In genomic region chr20:34956041-34956458, GRCh38 we compare ENCODE assay signal across 8 cellular contexts. TPM values are rescaled to one million over a fixed set of nuclear protein-coding genes. Genes with fewer than 3 reads are reported as not detected.
DNase-seq lines count a peak whose midpoint lies in the region; ATAC-seq and TF ChIP-seq lines count a peak whose summit lies in the region.

No MANE protein-coding gene starts in this region.

- H3K27ac Mint-ChIP-seq in CD14-positive monocyte = peak overlapping the region; percentile 96 to 99 (median 97)
- H3K27ac Mint-ChIP-seq in effector memory CD8-positive, alpha-beta T cell = peak overlapping the region; percentile 93 to 98
- H3K27ac Mint-ChIP-seq in neural progenitor cell = peak overlapping the region; percentile 99

- H3K36me3 Mint-ChIP-seq in CD14-positive monocyte (peaks cover 0 to 3% of the 10 kb centered on the region in 2 donors), neural progenitor cell (no peaks in the 10 kb centered on the region)
- H3K36me3 Mint-ChIP-seq in effector memory CD8-positive, alpha-beta T cell (ENCODE audit: insufficient read depth) = peaks cover 3% of the 10 kb centered on the region

- no peaks in the 10 kb centered on the region for H3K9me3 ChIP-seq in neural progenitor cell (ENCODE audit: low read depth)

- peaks cover 13% of the 10 kb centered on the region for H3K4me1 ChIP-seq in neural progenitor cell

- intact Hi-C loops in CD14-positive monocyte (cut with micrococcal nuclease) = loop anchor here in 1 of 2 donors (5.0 to 10.0 kb wide), 3 partner anchors 64 to 139 kb away; partner anchors contain the start of genes NCOA6 and TRPC4AP

- H3K27ac ChIP-seq in neural progenitor cell = no peak overlapping the region

- peaks cover 20% of the 10 kb centered on the region for H3F3A ChIP-seq in neural progenitor cell (ENCODE audit: low read depth)

- H3K27me3 ChIP-seq in neural progenitor cell = no peaks in the 10 kb centered on the region

- H3K36me3 ChIP-seq in neural progenitor cell = no peaks in the 10 kb centered on the region

- H3K4me3 ChIP-seq in NB4 (ENCODE audit: low read depth, low read length) = peak overlapping the region; percentile 58
- H3K4me3 ChIP-seq in neural progenitor cell = peak overlapping the region; percentile 62

- H3K4me2 ChIP-seq in neural progenitor cell = peak overlapping the region; percentile 86

- no peak for DNase-seq in CD14-positive monocyte (ENCODE audit: low spot score)
- no peak for DNase-seq in NB4 (ENCODE audit: low read depth)
- no peak for DNase-seq in effector memory CD8-positive, alpha-beta T cell
- no peak for DNase-seq in neural progenitor cell (ENCODE audit: low spot score)
- no peak for DNase-seq in kidney tubule cell (ENCODE audit: low spot score)
- no peak for DNase-seq in amygdala (lab: John Stamatoyannopoulos, UW)
- no peak for DNase-seq in hepatic stellate cell (ENCODE audit: low spot score)
- DNase-seq in LoVo (ENCODE audit: low spot score) = no peak

- H3K27me3 Mint-ChIP-seq in CD14-positive monocyte (ENCODE audit: low read depth in 3 of 3) = peaks cover 0 to 3% (median 0%) of the 10 kb centered on the region in 3 donors
- H3K27me3 Mint-ChIP-seq in effector memory CD8-positive, alpha-beta T cell = no peaks in the 10 kb centered on the region
- H3K27me3 Mint-ChIP-seq in neural progenitor cell (ENCODE audit: insufficient read depth, low read depth) = peaks cover 4% of the 10 kb centered on the region

- peaks cover 0 to 3% (median 0%) of the 10 kb centered on the region in 7 donors for H3K9me3 Mint-ChIP-seq in CD14-positive monocyte
- no peaks in the 10 kb centered on the region for H3K9me3 Mint-ChIP-seq in effector memory CD8-positive, alpha-beta T cell
- no peaks in the 10 kb centered on the region for H3K9me3 Mint-ChIP-seq in neural progenitor cell

- peaks cover 11% of the 10 kb centered on the region for H3K79me2 ChIP-seq in neural progenitor cell (ENCODE audit: low read depth)

- H4K20me1 ChIP-seq in neural progenitor cell (ENCODE audit: low read depth) = no peaks in the 10 kb centered on the region

- H3K9ac ChIP-seq in neural progenitor cell = no peak overlapping the region

- no peak for ATAC-seq in effector memory CD8-positive, alpha-beta T cell (replicated peaks)

- H2AFZ ChIP-seq in neural progenitor cell (replicated peaks) = peak overlapping the region; percentile 51

- H3K4me3 Mint-ChIP-seq in CD14-positive monocyte = peak overlapping the region; percentile 97 to 99
- peak overlapping the region; percentile 94 to 99 for H3K4me3 Mint-ChIP-seq in effector memory CD8-positive, alpha-beta T cell
- H3K4me3 Mint-ChIP-seq in neural progenitor cell = peak overlapping the region; percentile 95

- TF ChIP-seq POLR2A in NB4 (IDR thresholded peaks at IDR 0.05; ENCODE audit: extremely low read depth, insufficient read length) = no peak

- TF ChIP-seq CTCF in CD14-positive monocyte (IDR thresholded peaks at IDR 0.05) (peak; percentile 50), NB4 (IDR thresholded peaks at IDR 0.05; ENCODE audit: low read depth, low read length) (no peak), neural progenitor cell (IDR thresholded peaks at IDR 0.05) (no peak)

- peaks cover 21% of the 10 kb centered on the region for H3K4me1 Mint-ChIP-seq in CD14-positive monocyte
- H3K4me1 Mint-ChIP-seq in effector memory CD8-positive, alpha-beta T cell (ENCODE audit: low read depth in 2 of 2) = peaks cover 19 to 20% of the 10 kb centered on the region in 2 donors
- H3K4me1 Mint-ChIP-seq in neural progenitor cell = peaks cover 49% of the 10 kb centered on the region

RNA-seq across cellular contexts. Expression of gene MYH7B, which starts 0.4 kb away (rescaled TPM):
- not detected for polyA plus RNA-seq in CD14-positive monocyte
- 0.03 TPM in 1 of 2 replicates, not detected in the other for total RNA-seq in neural progenitor cell (ENCODE audit: low replicate concordance)

RNA-seq across cellular contexts. Expression of gene GSS, which starts 0.4 kb away (rescaled TPM):
- 10 to 100 TPM; 30.4 to 34.0 TPM for polyA plus RNA-seq in CD14-positive monocyte
- 63.9 and 96.4 TPM in 2 replicates for total RNA-seq in neural progenitor cell (ENCODE audit: low replicate concordance)
